ENCODE assay signal across 11 cellular contexts in the genomic region with DNA sequence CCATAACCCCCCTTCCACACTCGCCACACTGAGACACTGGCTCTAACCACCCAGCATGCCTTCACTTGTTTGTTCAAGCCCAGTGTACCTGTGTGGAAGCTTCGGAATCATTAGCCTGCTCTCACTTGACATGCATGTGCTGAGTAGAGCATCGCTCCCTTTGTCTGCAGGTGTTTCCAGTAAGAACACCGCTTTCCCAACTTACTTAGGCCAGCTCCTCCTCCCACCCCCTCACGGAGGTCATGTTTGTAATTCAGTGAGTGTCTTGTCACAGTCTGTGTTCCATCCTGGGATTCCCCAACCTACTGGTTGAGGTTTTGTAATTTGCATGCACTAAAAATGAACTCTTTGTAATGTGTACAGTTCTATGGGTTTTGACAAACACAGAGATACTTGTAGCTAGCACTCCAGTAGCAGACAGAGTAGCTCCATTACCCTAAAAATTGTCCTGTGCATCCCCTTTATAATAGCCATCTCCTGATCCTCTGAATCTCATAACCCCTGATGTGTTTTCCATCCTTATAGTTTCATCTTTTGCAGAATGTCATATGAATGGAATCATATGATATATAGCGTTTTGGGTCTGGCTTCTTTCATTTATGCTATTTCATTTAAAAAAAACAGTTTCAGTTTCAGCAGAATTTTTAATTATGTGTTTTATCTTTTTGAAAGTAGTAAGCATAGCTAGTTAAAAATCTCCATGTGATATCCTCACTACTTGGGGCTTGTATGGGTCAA.
DNase-seq lines count a peak whose midpoint lies in the region; ATAC-seq and TF ChIP-seq lines count a peak whose summit lies in the region.
"Had no signal": no experiment of that assay in that cellular context is flagged by ENCODE, and none has a peak within 500 bp of the region (broad histone marks: within the 10 kb centered on the region; RNA-seq: fewer than 3 reads in every experiment).

No MANE protein-coding gene starts in this region.

- CTCF ChIA-PET in Calu3 (lab: Charles Lee) = interaction anchor here (0.6 kb wide), 1 partner anchor 599 kb away, joined by 9 read pairs; no protein-coding TSS in a partner anchor

- H3K27me3 ChIP-seq in RWPE2 (ENCODE audit: insufficient read depth, poor library complexity, severe bottlenecking) = no peaks in the 10 kb centered on the region
- H3K27me3 ChIP-seq: right lobe of liver had no signal

- H3K27me3 Mint-ChIP-seq in Calu3 (ENCODE audit: unreplicated experiment) = no peaks in the 10 kb centered on the region
- peaks cover 11% of the 10 kb centered on the region for H3K27me3 Mint-ChIP-seq in nephron progenitor cell (ENCODE audit: low read depth, poor library complexity)

- peaks cover 25% of the 10 kb centered on the region for H3K4me1 ChIP-seq in RWPE2 (ENCODE audit: insufficient read depth, poor library complexity, severe bottlenecking)
- H3K4me1 ChIP-seq: right lobe of liver had no signal

- H3K4me3 ChIP-seq in RWPE2 (ENCODE audit: severe bottlenecking) = no peak overlapping the region
- H3K4me3 ChIP-seq: right lobe of liver had no signal

- no TSS peak for BruUV-seq in Calu3 (replicated peaks; lab: Mats Ljungman, UMichigan)

- H3K27ac ChIP-seq in RWPE2 (ENCODE audit: poor library complexity, severe bottlenecking) = no peak overlapping the region
- no peak overlapping the region for H3K27ac ChIP-seq in substantia nigra (ENCODE audit: low read depth, low read length, poor library complexity, severe bottlenecking)
- H3K27ac ChIP-seq: right lobe of liver had no signal

- intact Hi-C loops in Calu3 (cut with micrococcal nuclease; ENCODE audit: unreplicated experiment) = no loop called here

- H3K36me3 Mint-ChIP-seq in Calu3 (ENCODE audit: insufficient read depth, unreplicated experiment) = no peaks in the 10 kb centered on the region
- H3K36me3 Mint-ChIP-seq in nephron progenitor cell (ENCODE audit: low read depth) = peaks cover 6% of the 10 kb centered on the region
- H3K36me3 Mint-ChIP-seq: brain had no signal

- peak; percentile 41 for DNase-seq in RWPE2 (ENCODE audit: low spot score)
- DNase-seq in iris pigment epithelial cell (ENCODE audit: low read depth) = peak; percentile 50
- DNase-seq in Calu3 = no peak
- no peak for DNase-seq in GDM1 (lab: John Stamatoyannopoulos, UW)
- DNase-seq in substantia nigra (lab: John Stamatoyannopoulos, UW) = no peak
- no peak for DNase-seq in nephron progenitor cell
- DNase-seq: right lobe of liver had no signal

- H3K4me3 Mint-ChIP-seq in Calu3 (ENCODE audit: low read depth, unreplicated experiment) (no peak overlapping the region), nephron progenitor cell (no peak overlapping the region)
- H3K4me3 Mint-ChIP-seq: brain had no signal

- no peak overlapping the region for H3K27ac Mint-ChIP-seq in Calu3 (ENCODE audit: unreplicated experiment)
- H3K27ac Mint-ChIP-seq in nephron progenitor cell = no peak overlapping the region
- H3K27ac Mint-ChIP-seq: brain had no signal

- H3K4me1 Mint-ChIP-seq in Calu3 (ENCODE audit: low read depth, unreplicated experiment) (no peaks in the 10 kb centered on the region), nephron progenitor cell (peaks cover 8% of the 10 kb centered on the region)
- H3K4me1 Mint-ChIP-seq: brain had no signal

- no peaks in the 10 kb centered on the region for H3K36me3 ChIP-seq in RWPE2 (ENCODE audit: low read depth)
- H3K36me3 ChIP-seq: right lobe of liver had no signal

- H3K9me3 Mint-ChIP-seq in Calu3 (ENCODE audit: low read depth, unreplicated experiment) (no peaks in the 10 kb centered on the region), nephron progenitor cell (peaks cover 15% of the 10 kb centered on the region)

- no peaks in the 10 kb centered on the region for H3K9me3 ChIP-seq in RWPE2 (ENCODE audit: severe bottlenecking)
- H3K9me3 ChIP-seq: right lobe of liver had no signal

- ATAC-seq in GM18517 (IDR thresholded peaks at IDR 0.05; ENCODE audit: unreplicated experiment) (peak; percentile 95), HG02610 (IDR thresholded peaks at IDR 0.05; ENCODE audit: unreplicated experiment) (peak; percentile 96), RWPE2 (ENCODE audit: low read depth) (peak; percentile 20)
- ATAC-seq: HCT116 had no signal

- TF ChIP-seq CTCF in RWPE2 (IDR thresholded peaks at IDR 0.05; ENCODE audit: poor library complexity, severe bottlenecking) (no peak), Calu3 (IDR thresholded peaks at IDR 0.05; ENCODE audit: unreplicated experiment) (no peak), nephron progenitor cell (IDR thresholded peaks at IDR 0.05) (no peak)

Comparison
In these comparisons a context has a peak if more than half of its experiments do, and no peak if none do; other contexts are left out.
1. ATAC-seq: peak in every context shown above with its lines; median percentile 96 in HG02610; 95 in GM18517; 20 in RWPE2.
2. DNase-seq: peak in RWPE2 (single experiment) and iris pigment epithelial cell (single experiment); none in Calu3 (single experiment), GDM1 (single experiment), substantia nigra (0 of 49) and nephron progenitor cell (single experiment).